1 cellular context compared by ENCODE assay signal in the genomic region with DNA sequence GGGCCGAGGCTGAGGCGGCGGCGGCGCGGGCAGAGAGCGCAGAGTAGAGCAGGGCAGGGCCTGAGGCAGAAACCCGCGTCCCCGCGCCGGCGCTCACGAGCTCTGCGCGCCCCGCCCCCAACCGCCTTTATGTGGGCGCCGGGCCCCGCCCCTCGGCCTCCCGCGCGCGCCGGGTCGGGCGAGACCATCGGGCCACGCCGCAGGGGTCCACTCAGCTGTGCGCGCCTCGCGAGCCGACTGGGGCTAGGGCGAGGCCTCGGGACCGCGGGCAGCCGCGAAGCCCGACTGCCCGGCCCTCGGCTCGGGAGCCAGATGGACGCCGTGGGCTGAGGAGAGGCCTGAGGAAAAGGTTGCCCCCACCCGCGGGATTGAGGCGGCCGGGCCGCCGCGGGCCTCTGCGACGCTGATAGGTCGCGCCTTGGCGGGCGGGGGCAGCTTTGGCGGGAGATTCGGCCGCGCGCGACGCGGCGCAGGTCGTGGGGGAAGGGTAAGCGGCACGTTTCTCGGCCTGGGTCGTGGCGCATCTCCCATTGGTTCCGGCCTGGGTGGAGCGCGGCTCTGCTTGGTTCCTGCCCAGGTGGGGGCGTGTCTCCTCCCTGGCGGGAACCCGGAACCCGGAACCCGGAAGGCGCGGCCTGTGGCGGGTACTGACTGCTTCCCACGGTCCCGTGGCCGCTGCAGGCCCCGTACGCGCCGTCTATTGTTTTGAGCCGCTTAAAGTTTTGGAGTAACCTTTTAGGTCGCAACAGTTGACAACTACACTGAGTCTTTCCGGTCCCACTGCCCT.
A peak's percentile ranks its signal among the peaks of the same experiment; 100 is the strongest.
TF ChIP-seq lines count a peak whose summit lies in the region.

A gene (minus strand): TSS at position 104 of the 787 bp plus-strand sequence. CDS start 131 bp downstream, outside the sequence.

TF ChIP-seq in GM12878, 131 proteins besides CTCF, POLR2A, EP300 and RAD21 (continued from another document and continues in another):
- TF ChIP-seq, protein P1, sequence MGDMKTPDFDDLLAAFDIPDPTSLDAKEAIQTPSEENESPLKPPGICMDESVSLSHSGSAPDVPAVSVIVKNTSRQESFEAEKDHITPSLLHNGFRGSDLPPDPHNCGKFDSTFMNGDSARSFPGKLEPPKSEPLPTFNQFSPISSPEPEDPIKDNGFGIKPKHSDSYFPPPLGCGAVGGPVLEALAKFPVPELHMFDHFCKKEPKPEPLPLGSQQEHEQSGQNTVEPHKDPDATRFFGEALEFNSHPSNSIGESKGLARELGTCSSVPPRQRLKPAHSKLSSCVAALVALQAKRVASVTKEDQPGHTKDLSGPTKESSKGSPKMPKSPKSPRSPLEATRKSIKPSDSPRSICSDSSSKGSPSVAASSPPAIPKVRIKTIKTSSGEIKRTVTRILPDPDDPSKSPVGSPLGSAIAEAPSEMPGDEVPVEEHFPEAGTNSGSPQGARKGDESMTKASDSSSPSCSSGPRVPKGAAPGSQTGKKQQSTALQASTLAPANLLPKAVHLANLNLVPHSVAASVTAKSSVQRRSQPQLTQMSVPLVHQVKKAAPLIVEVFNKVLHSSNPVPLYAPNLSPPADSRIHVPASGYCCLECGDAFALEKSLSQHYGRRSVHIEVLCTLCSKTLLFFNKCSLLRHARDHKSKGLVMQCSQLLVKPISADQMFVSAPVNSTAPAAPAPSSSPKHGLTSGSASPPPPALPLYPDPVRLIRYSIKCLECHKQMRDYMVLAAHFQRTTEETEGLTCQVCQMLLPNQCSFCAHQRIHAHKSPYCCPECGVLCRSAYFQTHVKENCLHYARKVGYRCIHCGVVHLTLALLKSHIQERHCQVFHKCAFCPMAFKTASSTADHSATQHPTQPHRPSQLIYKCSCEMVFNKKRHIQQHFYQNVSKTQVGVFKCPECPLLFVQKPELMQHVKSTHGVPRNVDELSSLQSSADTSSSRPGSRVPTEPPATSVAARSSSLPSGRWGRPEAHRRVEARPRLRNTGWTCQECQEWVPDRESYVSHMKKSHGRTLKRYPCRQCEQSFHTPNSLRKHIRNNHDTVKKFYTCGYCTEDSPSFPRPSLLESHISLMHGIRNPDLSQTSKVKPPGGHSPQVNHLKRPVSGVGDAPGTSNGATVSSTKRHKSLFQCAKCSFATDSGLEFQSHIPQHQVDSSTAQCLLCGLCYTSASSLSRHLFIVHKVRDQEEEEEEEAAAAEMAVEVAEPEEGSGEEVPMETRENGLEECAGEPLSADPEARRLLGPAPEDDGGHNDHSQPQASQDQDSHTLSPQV (IDR thresholded peaks at IDR 0.05), result no peak; the same call in 1 of the 2 replicates
- TF ChIP-seq, protein P2, sequence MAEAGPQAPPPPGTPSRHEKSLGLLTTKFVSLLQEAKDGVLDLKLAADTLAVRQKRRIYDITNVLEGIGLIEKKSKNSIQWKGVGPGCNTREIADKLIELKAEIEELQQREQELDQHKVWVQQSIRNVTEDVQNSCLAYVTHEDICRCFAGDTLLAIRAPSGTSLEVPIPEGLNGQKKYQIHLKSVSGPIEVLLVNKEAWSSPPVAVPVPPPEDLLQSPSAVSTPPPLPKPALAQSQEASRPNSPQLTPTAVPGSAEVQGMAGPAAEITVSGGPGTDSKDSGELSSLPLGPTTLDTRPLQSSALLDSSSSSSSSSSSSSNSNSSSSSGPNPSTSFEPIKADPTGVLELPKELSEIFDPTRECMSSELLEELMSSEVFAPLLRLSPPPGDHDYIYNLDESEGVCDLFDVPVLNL (IDR thresholded peaks at IDR 0.05; ENCODE audit: low read depth, low read length), result peak; percentile 91
- TF ChIP-seq, protein P3, sequence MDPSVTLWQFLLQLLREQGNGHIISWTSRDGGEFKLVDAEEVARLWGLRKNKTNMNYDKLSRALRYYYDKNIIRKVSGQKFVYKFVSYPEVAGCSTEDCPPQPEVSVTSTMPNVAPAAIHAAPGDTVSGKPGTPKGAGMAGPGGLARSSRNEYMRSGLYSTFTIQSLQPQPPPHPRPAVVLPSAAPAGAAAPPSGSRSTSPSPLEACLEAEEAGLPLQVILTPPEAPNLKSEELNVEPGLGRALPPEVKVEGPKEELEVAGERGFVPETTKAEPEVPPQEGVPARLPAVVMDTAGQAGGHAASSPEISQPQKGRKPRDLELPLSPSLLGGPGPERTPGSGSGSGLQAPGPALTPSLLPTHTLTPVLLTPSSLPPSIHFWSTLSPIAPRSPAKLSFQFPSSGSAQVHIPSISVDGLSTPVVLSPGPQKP (IDR thresholded peaks at IDR 0.05; ENCODE audit: low read depth, low read length), result 0 out of 2 replicates have a peak, but pooled peaks have one; percentile 43
- peak; percentile 53 for TF ChIP-seq NR2C1 (IDR thresholded peaks at IDR 0.05)
- no peak; the same call in 1 of the 2 replicates for TF ChIP-seq IRF4 (IDR thresholded peaks at IDR 0.05; ENCODE audit: low read depth, low read length)
- TF ChIP-seq ZNF24 (IDR thresholded peaks at IDR 0.05), result 0 out of 2 replicates have a peak, but pooled peaks have one; percentile 28
- TF ChIP-seq RBBP5 (conservative IDR thresholded peaks at IDR 0.05), result no peak
- peak; percentile 98 to 100 for TF ChIP-seq BHLHE40 (IDR thresholded peaks at IDR 0.05; ENCODE audit: borderline replicate concordance in 1 of 2, low read depth in 2 of 2, low read length in 1 of 2)
- peak; percentile 83 for TF ChIP-seq RFX5 (IDR thresholded peaks at IDR 0.05; ENCODE audit: low read depth, low read length)
- TF ChIP-seq KLF5 (IDR thresholded peaks at IDR 0.05; ENCODE audit: partially characterized antibody), result peak; percentile 99
- TF ChIP-seq NFYA (IDR thresholded peaks at IDR 0.05; ENCODE audit: borderline replicate concordance, low read depth, low read length), result no peak; the same call in 1 of the 2 replicates
- no peak for TF ChIP-seq ASH2L (IDR thresholded peaks at IDR 0.05; ENCODE audit: borderline replicate concordance, low read depth)
- TF ChIP-seq SRF (IDR thresholded peaks at IDR 0.05; ENCODE audit: low read depth in 2 of 2, low read length in 2 of 2), result 0 out of 4 replicates have a peak, but pooled peaks of 1 of the 2 experiments have one; percentile 39
- no peak for TF ChIP-seq KDM1A (IDR thresholded peaks at IDR 0.05; ENCODE audit: borderline replicate concordance)
- TF ChIP-seq RELA (IDR thresholded peaks at IDR 0.05; ENCODE audit: borderline replicate concordance, partially characterized antibody), result no peak
- TF ChIP-seq FOS (IDR thresholded peaks at IDR 0.05; ENCODE audit: borderline replicate concordance, extremely low read depth, insufficient read length), result no peak
- no peak for TF ChIP-seq NFIC (IDR thresholded peaks at IDR 0.05; ENCODE audit: low read depth, low read length)
- TF ChIP-seq HDGF (IDR thresholded peaks at IDR 0.05), result peak; percentile 70; the same call in 1 of the 2 replicates
- no peak for TF ChIP-seq SREBF2 (IDR thresholded peaks at IDR 0.05; ENCODE audit: low read length)
- TF ChIP-seq, protein P4, sequence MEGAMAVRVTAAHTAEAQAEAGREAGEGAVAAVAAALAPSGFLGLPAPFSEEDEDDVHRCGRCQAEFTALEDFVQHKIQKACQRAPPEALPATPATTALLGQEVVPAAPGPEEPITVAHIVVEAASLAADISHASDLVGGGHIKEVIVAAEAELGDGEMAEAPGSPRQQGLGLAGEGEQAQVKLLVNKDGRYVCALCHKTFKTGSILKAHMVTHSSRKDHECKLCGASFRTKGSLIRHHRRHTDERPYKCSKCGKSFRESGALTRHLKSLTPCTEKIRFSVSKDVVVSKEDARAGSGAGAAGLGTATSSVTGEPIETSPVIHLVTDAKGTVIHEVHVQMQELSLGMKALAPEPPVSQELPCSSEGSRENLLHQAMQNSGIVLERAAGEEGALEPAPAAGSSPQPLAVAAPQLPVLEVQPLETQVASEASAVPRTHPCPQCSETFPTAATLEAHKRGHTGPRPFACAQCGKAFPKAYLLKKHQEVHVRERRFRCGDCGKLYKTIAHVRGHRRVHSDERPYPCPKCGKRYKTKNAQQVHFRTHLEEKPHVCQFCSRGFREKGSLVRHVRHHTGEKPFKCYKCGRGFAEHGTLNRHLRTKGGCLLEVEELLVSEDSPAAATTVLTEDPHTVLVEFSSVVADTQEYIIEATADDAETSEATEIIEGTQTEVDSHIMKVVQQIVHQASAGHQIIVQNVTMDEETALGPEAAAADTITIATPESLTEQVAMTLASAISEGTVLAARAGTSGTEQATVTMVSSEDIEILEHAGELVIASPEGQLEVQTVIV (IDR thresholded peaks at IDR 0.05; ENCODE audit: borderline replicate concordance, partially characterized antibody), result peak; percentile 95
- TF ChIP-seq IKZF2 (IDR thresholded peaks at IDR 0.05), result no peak
- TF ChIP-seq FOXK2 (IDR thresholded peaks at IDR 0.05), result peak; percentile 96
- no peak for TF ChIP-seq EED (IDR thresholded peaks at IDR 0.05; ENCODE audit: low read depth)
- TF ChIP-seq, protein P5, sequence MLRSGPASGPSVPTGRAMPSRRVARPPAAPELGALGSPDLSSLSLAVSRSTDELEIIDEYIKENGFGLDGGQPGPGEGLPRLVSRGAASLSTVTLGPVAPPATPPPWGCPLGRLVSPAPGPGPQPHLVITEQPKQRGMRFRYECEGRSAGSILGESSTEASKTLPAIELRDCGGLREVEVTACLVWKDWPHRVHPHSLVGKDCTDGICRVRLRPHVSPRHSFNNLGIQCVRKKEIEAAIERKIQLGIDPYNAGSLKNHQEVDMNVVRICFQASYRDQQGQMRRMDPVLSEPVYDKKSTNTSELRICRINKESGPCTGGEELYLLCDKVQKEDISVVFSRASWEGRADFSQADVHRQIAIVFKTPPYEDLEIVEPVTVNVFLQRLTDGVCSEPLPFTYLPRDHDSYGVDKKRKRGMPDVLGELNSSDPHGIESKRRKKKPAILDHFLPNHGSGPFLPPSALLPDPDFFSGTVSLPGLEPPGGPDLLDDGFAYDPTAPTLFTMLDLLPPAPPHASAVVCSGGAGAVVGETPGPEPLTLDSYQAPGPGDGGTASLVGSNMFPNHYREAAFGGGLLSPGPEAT (IDR thresholded peaks at IDR 0.05; ENCODE audit: low read depth), result no peak; the same call in 1 of the 2 replicates
- TF ChIP-seq SMC3 (IDR thresholded peaks at IDR 0.05; ENCODE audit: borderline replicate concordance, low read length), result no peak
- TF ChIP-seq NRF1 (conservative IDR thresholded peaks at IDR 0.05; ENCODE audit: low read depth, low read length), result peak; percentile 17; the same call in 1 of the 2 replicates
- TF ChIP-seq EZH2 (IDR thresholded peaks at IDR 0.05; ENCODE audit: borderline replicate concordance, control insufficient read depth, low read depth, low read length), result no peak
- no peak for TF ChIP-seq SUPT20H (IDR thresholded peaks at IDR 0.05; ENCODE audit: borderline replicate concordance, control insufficient read depth, low read depth, low read length)
- TF ChIP-seq, protein P6, sequence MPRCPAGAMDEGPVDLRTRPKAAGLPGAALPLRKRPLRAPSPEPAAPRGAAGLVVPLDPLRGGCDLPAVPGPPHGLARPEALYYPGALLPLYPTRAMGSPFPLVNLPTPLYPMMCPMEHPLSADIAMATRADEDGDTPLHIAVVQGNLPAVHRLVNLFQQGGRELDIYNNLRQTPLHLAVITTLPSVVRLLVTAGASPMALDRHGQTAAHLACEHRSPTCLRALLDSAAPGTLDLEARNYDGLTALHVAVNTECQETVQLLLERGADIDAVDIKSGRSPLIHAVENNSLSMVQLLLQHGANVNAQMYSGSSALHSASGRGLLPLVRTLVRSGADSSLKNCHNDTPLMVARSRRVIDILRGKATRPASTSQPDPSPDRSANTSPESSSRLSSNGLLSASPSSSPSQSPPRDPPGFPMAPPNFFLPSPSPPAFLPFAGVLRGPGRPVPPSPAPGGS (IDR thresholded peaks at IDR 0.05; ENCODE audit: borderline replicate concordance, insufficient read depth, low read depth, low read length, poor library complexity, severe bottlenecking), result peak; percentile 40
- TF ChIP-seq, protein P7, sequence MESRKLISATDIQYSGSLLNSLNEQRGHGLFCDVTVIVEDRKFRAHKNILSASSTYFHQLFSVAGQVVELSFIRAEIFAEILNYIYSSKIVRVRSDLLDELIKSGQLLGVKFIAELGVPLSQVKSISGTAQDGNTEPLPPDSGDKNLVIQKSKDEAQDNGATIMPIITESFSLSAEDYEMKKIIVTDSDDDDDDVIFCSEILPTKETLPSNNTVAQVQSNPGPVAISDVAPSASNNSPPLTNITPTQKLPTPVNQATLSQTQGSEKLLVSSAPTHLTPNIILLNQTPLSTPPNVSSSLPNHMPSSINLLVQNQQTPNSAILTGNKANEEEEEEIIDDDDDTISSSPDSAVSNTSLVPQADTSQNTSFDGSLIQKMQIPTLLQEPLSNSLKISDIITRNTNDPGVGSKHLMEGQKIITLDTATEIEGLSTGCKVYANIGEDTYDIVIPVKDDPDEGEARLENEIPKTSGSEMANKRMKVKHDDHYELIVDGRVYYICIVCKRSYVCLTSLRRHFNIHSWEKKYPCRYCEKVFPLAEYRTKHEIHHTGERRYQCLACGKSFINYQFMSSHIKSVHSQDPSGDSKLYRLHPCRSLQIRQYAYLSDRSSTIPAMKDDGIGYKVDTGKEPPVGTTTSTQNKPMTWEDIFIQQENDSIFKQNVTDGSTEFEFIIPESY (IDR thresholded peaks at IDR 0.05), result no peak
- TF ChIP-seq MYB (IDR thresholded peaks at IDR 0.05; ENCODE audit: borderline replicate concordance, low read depth, low read length), result no peak
- no peak for TF ChIP-seq RUNX3 (IDR thresholded peaks at IDR 0.05; ENCODE audit: low read length)
- TF ChIP-seq ZNF217 (IDR thresholded peaks at IDR 0.05), result no peak
- TF ChIP-seq POU2F2 (IDR thresholded peaks at IDR 0.05; ENCODE audit: borderline replicate concordance, low read depth, low read length), result peak; percentile 66; the same call in 2 of the 3 replicates
- TF ChIP-seq, protein P8, sequence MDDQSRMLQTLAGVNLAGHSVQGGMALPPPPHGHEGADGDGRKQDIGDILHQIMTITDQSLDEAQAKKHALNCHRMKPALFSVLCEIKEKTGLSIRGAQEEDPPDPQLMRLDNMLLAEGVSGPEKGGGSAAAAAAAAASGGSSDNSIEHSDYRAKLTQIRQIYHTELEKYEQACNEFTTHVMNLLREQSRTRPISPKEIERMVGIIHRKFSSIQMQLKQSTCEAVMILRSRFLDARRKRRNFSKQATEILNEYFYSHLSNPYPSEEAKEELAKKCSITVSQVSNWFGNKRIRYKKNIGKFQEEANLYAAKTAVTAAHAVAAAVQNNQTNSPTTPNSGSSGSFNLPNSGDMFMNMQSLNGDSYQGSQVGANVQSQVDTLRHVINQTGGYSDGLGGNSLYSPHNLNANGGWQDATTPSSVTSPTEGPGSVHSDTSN (IDR thresholded peaks at IDR 0.05; ENCODE audit: insufficient replicate concordance, low read depth, low read length), result no peak
- TF ChIP-seq, protein P9, sequence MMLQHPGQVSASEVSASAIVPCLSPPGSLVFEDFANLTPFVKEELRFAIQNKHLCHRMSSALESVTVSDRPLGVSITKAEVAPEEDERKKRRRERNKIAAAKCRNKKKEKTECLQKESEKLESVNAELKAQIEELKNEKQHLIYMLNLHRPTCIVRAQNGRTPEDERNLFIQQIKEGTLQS (IDR thresholded peaks at IDR 0.05; ENCODE audit: borderline replicate concordance, extremely low read depth, low read depth, low read length), result no peak
- TF ChIP-seq RAD51 (IDR thresholded peaks at IDR 0.05), result peak; percentile 33; the same call in 1 of the 2 replicates
- no peak for TF ChIP-seq JUNB (IDR thresholded peaks at IDR 0.05)
- TF ChIP-seq, protein P10, sequence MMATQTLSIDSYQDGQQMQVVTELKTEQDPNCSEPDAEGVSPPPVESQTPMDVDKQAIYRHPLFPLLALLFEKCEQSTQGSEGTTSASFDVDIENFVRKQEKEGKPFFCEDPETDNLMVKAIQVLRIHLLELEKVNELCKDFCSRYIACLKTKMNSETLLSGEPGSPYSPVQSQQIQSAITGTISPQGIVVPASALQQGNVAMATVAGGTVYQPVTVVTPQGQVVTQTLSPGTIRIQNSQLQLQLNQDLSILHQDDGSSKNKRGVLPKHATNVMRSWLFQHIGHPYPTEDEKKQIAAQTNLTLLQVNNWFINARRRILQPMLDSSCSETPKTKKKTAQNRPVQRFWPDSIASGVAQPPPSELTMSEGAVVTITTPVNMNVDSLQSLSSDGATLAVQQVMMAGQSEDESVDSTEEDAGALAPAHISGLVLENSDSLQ (IDR thresholded peaks at IDR 0.05), result no peak
